In the genomic region with DNA sequence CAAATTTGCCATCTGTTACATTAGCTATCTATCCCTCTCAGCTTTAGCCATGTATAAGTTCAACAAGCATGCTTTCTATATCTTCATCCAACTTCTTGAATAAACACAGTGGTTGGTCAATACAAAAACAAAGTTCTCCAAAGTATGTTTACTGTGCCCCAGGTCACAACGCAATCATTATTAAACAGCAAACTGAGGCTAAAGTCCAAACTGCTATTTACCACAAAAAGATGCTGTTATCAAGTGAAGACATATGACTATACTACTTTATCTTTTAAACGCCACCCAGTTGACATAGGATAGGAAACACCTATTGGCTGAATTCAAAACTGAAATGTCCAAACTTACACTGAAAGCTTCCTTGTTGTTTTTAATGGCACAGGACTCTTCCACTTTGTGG, we compare ENCODE assay signal across 10 cellular contexts.
"Had no signal": no experiment of that assay in that cellular context is flagged by ENCODE, and none has a peak within 500 bp of the region (broad histone marks: within the 10 kb centered on the region; RNA-seq: fewer than 3 reads in every experiment).

No MANE protein-coding gene starts in this region.

- DNase-seq: activated effector memory CD4-positive, alpha-beta T cell treated with Interleukin-2 at 50 U/mL for 16 hours; aorta; midbrain; pancreas; stimulated activated CD4-positive, alpha-beta T cell treated with anti-CD3 and anti-CD28 coated beads, Interleukin-15, amount 100 ng/mL, for 24 hours; stimulated activated CD4-positive, alpha-beta T cell treated with anti-CD3 and anti-CD28 coated beads, Interleukin-4, amount 100 ng/mL, for 24 hours; stimulated activated naive CD8-positive, alpha-beta T cell treated with anti-CD3 and anti-CD28 coated beads, Interleukin-15, amount 100 ng/mL, for 72 hours; testis; upper lobe of right lung had no signal

- ATAC-seq: pancreas; stimulated activated naive CD8-positive, alpha-beta T cell treated with anti-CD3 and anti-CD28 coated beads, Interleukin-15, amount 100 ng/mL, for 72 hours; upper lobe of right lung had no signal

- H3K9me3 Mint-ChIP-seq: stimulated activated naive CD8-positive, alpha-beta T cell treated with anti-CD3 and anti-CD28 coated beads, Interleukin-15, amount 100 ng/mL, for 72 hours had no signal

- H3K27me3 Mint-ChIP-seq: activated naive CD8-positive, alpha-beta T cell; stimulated activated naive CD8-positive, alpha-beta T cell treated with anti-CD3 and anti-CD28 coated beads, Interleukin-15, amount 100 ng/mL, for 72 hours had no signal

- H3K4me3 Mint-ChIP-seq: activated naive CD8-positive, alpha-beta T cell; stimulated activated naive CD8-positive, alpha-beta T cell treated with anti-CD3 and anti-CD28 coated beads, Interleukin-15, amount 100 ng/mL, for 72 hours had no signal

- H3K27ac Mint-ChIP-seq: activated naive CD8-positive, alpha-beta T cell had no signal
